ENCODE assay signal across 1 cellular context in the genomic region with DNA sequence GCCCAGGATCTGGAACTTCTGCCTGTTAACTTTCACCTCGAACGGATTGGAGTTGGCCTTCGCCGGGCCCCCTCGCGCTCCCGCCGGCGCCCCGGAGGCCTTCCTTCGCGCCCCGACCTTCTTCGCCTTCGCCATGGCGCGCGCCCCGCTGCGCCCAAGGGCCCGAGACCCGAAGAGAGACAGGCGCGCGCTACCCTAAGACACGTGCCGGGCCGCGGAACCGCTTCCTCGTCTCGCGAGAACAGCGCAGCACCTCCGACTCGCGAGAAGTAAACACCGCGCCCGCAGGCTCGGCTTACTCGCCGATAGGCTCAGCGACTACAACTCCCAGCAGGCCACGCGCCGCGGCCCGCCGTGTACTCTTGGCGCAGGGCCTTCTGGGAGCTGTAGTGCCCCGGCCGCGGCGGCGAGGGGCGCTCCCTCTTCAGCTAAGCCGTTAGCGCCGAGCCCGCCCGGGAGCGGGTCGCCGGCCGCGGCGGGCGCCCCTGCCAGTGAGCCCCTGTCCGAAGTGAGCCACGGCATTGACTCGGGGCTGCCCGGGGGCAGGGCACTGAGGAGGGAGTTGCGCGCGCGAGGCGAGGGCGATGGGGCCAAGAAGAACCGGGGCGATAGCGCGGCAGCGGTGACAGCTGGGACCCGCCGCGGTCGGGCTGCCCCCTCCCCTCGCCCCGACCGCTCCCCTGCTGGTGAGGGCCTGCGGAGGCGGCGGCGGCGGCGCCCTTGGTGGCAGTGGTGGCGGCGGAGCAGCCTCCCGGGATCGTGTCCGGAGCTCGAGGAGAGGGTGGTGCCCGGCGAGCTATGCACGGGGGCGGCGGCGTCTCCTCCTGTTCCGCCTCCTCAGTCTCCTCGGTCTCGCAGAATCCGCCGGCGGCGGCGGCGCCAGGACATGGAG.
TF ChIP-seq lines count a peak whose summit lies in the region.

A gene (plus strand): TSS at position 387 of the 892 bp plus-strand sequence. CDS start 500 bp downstream, at position 887.
A gene (minus strand): TSS at position 222 of the 892 bp plus-strand sequence. CDS start 87 bp downstream, at position 135.

TF ChIP-seq in HepG2, 621 proteins besides CTCF, POLR2A, EP300 and RAD21 (continued from another document and continues in another):
- TF ChIP-seq, protein P1, sequence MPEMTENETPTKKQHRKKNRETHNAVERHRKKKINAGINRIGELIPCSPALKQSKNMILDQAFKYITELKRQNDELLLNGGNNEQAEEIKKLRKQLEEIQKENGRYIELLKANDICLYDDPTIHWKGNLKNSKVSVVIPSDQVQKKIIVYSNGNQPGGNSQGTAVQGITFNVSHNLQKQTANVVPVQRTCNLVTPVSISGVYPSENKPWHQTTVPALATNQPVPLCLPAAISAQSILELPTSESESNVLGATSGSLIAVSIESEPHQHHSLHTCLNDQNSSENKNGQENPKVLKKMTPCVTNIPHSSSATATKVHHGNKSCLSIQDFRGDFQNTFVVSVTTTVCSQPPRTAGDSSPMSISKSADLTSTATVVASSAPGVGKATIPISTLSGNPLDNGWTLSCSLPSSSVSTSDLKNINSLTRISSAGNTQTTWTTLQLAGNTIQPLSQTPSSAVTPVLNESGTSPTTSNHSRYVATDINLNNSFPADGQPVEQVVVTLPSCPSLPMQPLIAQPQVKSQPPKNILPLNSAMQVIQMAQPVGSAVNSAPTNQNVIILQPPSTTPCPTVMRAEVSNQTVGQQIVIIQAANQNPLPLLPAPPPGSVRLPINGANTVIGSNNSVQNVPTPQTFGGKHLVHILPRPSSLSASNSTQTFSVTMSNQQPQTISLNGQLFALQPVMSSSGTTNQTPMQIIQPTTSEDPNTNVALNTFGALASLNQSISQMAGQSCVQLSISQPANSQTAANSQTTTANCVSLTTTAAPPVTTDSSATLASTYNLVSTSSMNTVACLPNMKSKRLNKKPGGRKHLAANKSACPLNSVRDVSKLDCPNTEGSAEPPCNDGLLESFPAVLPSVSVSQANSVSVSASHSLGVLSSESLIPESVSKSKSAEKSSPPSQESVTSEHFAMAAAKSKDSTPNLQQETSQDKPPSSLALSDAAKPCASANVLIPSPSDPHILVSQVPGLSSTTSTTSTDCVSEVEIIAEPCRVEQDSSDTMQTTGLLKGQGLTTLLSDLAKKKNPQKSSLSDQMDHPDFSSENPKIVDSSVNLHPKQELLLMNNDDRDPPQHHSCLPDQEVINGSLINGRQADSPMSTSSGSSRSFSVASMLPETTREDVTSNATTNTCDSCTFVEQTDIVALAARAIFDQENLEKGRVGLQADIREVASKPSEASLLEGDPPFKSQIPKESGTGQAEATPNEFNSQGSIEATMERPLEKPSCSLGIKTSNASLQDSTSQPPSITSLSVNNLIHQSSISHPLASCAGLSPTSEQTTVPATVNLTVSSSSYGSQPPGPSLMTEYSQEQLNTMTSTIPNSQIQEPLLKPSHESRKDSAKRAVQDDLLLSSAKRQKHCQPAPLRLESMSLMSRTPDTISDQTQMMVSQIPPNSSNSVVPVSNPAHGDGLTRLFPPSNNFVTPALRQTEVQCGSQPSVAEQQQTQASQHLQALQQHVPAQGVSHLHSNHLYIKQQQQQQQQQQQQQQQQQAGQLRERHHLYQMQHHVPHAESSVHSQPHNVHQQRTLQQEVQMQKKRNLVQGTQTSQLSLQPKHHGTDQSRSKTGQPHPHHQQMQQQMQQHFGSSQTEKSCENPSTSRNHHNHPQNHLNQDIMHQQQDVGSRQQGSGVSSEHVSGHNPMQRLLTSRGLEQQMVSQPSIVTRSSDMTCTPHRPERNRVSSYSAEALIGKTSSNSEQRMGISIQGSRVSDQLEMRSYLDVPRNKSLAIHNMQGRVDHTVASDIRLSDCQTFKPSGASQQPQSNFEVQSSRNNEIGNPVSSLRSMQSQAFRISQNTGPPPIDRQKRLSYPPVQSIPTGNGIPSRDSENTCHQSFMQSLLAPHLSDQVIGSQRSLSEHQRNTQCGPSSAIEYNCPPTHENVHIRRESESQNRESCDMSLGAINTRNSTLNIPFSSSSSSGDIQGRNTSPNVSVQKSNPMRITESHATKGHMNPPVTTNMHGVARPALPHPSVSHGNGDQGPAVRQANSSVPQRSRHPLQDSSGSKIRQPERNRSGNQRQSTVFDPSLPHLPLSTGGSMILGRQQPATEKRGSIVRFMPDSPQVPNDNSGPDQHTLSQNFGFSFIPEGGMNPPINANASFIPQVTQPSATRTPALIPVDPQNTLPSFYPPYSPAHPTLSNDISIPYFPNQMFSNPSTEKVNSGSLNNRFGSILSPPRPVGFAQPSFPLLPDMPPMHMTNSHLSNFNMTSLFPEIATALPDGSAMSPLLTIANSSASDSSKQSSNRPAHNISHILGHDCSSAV (CRISPR knock-in tag; IDR thresholded peaks at IDR 0.05; ENCODE audit: borderline replicate concordance): no peak
- TF ChIP-seq NR2C2 (CRISPR knock-in tag; IDR thresholded peaks at IDR 0.05; ENCODE audit: borderline replicate concordance): peak; percentile 94
- TF ChIP-seq, protein P2, sequence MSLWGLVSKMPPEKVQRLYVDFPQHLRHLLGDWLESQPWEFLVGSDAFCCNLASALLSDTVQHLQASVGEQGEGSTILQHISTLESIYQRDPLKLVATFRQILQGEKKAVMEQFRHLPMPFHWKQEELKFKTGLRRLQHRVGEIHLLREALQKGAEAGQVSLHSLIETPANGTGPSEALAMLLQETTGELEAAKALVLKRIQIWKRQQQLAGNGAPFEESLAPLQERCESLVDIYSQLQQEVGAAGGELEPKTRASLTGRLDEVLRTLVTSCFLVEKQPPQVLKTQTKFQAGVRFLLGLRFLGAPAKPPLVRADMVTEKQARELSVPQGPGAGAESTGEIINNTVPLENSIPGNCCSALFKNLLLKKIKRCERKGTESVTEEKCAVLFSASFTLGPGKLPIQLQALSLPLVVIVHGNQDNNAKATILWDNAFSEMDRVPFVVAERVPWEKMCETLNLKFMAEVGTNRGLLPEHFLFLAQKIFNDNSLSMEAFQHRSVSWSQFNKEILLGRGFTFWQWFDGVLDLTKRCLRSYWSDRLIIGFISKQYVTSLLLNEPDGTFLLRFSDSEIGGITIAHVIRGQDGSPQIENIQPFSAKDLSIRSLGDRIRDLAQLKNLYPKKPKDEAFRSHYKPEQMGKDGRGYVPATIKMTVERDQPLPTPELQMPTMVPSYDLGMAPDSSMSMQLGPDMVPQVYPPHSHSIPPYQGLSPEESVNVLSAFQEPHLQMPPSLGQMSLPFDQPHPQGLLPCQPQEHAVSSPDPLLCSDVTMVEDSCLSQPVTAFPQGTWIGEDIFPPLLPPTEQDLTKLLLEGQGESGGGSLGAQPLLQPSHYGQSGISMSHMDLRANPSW (CRISPR knock-in tag; IDR thresholded peaks at IDR 0.05; ENCODE audit: borderline replicate concordance): no peak
- TF ChIP-seq KDM2A (CRISPR knock-in tag; IDR thresholded peaks at IDR 0.05; ENCODE audit: borderline replicate concordance, low read depth): peak; percentile 95
- no peak for TF ChIP-seq ETV6 (CRISPR knock-in tag; conservative IDR thresholded peaks at IDR 0.05)
- TF ChIP-seq ZNF616 (CRISPR knock-in tag; IDR thresholded peaks at IDR 0.05; ENCODE audit: low read depth): peak; percentile 96
- no peak for TF ChIP-seq ZSCAN12 (CRISPR knock-in tag; IDR thresholded peaks at IDR 0.05)
- no peak for TF ChIP-seq NONO (IDR thresholded peaks at IDR 0.05)
- TF ChIP-seq NONO (CRISPR knock-in tag; conservative IDR thresholded peaks at IDR 0.05): peak; percentile 92
- TF ChIP-seq ZNF430 (CRISPR knock-in tag; IDR thresholded peaks at IDR 0.05): peak; percentile 94
- peak; percentile 68 for TF ChIP-seq ZNF598 (CRISPR knock-in tag; IDR thresholded peaks at IDR 0.05; ENCODE audit: borderline replicate concordance)
- TF ChIP-seq FOXK2 (IDR thresholded peaks at IDR 0.05): peak; percentile 99
- TF ChIP-seq, protein P3, sequence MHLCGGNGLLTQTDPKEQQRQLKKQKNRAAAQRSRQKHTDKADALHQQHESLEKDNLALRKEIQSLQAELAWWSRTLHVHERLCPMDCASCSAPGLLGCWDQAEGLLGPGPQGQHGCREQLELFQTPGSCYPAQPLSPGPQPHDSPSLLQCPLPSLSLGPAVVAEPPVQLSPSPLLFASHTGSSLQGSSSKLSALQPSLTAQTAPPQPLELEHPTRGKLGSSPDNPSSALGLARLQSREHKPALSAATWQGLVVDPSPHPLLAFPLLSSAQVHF (CRISPR knock-in tag; IDR thresholded peaks at IDR 0.05): peak; percentile 98
- TF ChIP-seq, protein P4, sequence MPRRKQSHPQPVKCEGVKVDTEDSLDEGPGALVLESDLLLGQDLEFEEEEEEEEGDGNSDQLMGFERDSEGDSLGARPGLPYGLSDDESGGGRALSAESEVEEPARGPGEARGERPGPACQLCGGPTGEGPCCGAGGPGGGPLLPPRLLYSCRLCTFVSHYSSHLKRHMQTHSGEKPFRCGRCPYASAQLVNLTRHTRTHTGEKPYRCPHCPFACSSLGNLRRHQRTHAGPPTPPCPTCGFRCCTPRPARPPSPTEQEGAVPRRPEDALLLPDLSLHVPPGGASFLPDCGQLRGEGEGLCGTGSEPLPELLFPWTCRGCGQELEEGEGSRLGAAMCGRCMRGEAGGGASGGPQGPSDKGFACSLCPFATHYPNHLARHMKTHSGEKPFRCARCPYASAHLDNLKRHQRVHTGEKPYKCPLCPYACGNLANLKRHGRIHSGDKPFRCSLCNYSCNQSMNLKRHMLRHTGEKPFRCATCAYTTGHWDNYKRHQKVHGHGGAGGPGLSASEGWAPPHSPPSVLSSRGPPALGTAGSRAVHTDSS (CRISPR knock-in tag; conservative IDR thresholded peaks at IDR 0.05): no peak; the same call in 1 of the 2 replicates
- TF ChIP-seq, protein P5, sequence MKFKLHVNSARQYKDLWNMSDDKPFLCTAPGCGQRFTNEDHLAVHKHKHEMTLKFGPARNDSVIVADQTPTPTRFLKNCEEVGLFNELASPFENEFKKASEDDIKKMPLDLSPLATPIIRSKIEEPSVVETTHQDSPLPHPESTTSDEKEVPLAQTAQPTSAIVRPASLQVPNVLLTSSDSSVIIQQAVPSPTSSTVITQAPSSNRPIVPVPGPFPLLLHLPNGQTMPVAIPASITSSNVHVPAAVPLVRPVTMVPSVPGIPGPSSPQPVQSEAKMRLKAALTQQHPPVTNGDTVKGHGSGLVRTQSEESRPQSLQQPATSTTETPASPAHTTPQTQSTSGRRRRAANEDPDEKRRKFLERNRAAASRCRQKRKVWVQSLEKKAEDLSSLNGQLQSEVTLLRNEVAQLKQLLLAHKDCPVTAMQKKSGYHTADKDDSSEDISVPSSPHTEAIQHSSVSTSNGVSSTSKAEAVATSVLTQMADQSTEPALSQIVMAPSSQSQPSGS (CRISPR knock-in tag; IDR thresholded peaks at IDR 0.05): peak; percentile 92
- TF ChIP-seq, protein P6, sequence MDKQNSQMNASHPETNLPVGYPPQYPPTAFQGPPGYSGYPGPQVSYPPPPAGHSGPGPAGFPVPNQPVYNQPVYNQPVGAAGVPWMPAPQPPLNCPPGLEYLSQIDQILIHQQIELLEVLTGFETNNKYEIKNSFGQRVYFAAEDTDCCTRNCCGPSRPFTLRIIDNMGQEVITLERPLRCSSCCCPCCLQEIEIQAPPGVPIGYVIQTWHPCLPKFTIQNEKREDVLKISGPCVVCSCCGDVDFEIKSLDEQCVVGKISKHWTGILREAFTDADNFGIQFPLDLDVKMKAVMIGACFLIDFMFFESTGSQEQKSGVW (CRISPR knock-in tag; IDR thresholded peaks at IDR 0.05; ENCODE audit: borderline replicate concordance): no peak
- TF ChIP-seq, protein P7, sequence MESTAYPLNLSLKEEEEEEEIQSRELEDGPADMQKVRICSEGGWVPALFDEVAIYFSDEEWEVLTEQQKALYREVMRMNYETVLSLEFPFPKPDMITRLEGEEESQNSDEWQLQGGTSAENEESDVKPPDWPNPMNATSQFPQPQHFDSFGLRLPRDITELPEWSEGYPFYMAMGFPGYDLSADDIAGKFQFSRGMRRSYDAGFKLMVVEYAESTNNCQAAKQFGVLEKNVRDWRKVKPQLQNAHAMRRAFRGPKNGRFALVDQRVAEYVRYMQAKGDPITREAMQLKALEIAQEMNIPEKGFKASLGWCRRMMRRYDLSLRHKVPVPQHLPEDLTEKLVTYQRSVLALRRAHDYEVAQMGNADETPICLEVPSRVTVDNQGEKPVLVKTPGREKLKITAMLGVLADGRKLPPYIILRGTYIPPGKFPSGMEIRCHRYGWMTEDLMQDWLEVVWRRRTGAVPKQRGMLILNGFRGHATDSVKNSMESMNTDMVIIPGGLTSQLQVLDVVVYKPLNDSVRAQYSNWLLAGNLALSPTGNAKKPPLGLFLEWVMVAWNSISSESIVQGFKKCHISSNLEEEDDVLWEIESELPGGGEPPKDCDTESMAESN (CRISPR knock-in tag; conservative IDR thresholded peaks at IDR 0.05): peak; percentile 79
- peak; percentile 94 for TF ChIP-seq NCOA1 (CRISPR knock-in tag; IDR thresholded peaks at IDR 0.05)
- TF ChIP-seq, protein P8, sequence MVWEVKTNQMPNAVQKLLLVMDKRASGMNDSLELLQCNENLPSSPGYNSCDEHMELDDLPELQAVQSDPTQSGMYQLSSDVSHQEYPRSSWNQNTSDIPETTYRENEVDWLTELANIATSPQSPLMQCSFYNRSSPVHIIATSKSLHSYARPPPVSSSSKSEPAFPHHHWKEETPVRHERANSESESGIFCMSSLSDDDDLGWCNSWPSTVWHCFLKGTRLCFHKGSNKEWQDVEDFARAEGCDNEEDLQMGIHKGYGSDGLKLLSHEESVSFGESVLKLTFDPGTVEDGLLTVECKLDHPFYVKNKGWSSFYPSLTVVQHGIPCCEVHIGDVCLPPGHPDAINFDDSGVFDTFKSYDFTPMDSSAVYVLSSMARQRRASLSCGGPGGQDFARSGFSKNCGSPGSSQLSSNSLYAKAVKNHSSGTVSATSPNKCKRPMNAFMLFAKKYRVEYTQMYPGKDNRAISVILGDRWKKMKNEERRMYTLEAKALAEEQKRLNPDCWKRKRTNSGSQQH (CRISPR knock-in tag; IDR thresholded peaks at IDR 0.05; ENCODE audit: low read depth): peak; percentile 82; the same call in 1 of the 2 replicates
- TF ChIP-seq, protein P9, sequence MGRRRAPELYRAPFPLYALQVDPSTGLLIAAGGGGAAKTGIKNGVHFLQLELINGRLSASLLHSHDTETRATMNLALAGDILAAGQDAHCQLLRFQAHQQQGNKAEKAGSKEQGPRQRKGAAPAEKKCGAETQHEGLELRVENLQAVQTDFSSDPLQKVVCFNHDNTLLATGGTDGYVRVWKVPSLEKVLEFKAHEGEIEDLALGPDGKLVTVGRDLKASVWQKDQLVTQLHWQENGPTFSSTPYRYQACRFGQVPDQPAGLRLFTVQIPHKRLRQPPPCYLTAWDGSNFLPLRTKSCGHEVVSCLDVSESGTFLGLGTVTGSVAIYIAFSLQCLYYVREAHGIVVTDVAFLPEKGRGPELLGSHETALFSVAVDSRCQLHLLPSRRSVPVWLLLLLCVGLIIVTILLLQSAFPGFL (CRISPR knock-in tag; IDR thresholded peaks at IDR 0.05): no peak; the same call in 1 of the 2 replicates
- peak; percentile 97 for TF ChIP-seq ATF7-NPFF (CRISPR knock-in tag; IDR thresholded peaks at IDR 0.05; ENCODE audit: low read depth)
- TF ChIP-seq, protein P10, sequence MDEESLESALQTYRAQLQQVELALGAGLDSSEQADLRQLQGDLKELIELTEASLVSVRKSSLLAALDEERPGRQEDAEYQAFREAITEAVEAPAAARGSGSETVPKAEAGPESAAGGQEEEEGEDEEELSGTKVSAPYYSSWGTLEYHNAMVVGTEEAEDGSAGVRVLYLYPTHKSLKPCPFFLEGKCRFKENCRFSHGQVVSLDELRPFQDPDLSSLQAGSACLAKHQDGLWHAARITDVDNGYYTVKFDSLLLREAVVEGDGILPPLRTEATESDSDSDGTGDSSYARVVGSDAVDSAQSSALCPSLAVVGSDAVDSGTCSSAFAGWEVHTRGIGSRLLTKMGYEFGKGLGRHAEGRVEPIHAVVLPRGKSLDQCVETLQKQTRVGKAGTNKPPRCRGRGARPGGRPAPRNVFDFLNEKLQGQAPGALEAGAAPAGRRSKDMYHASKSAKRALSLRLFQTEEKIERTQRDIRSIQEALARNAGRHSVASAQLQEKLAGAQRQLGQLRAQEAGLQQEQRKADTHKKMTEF (CRISPR knock-in tag; IDR thresholded peaks at IDR 0.05): peak; percentile 96; the same call in 1 of the 2 replicates
- TF ChIP-seq ZNF33B (CRISPR knock-in tag; IDR thresholded peaks at IDR 0.05): peak; percentile 96
- TF ChIP-seq ATRX (CRISPR knock-in tag; IDR thresholded peaks at IDR 0.05; ENCODE audit: borderline replicate concordance): no peak
- no peak for TF ChIP-seq ZNF33A (CRISPR knock-in tag; IDR thresholded peaks at IDR 0.05; ENCODE audit: borderline replicate concordance)
- peak; percentile 88 for TF ChIP-seq ZNF567 (CRISPR knock-in tag; IDR thresholded peaks at IDR 0.05; ENCODE audit: borderline replicate concordance)
- no peak for TF ChIP-seq SMARCC2 (IDR thresholded peaks at IDR 0.05)
- peak; percentile 70 for TF ChIP-seq KDM3A (CRISPR knock-in tag; IDR thresholded peaks at IDR 0.05; ENCODE audit: low read depth)
